Comparison of ENCODE assay signal across 1 cellular context in the genomic region with DNA sequence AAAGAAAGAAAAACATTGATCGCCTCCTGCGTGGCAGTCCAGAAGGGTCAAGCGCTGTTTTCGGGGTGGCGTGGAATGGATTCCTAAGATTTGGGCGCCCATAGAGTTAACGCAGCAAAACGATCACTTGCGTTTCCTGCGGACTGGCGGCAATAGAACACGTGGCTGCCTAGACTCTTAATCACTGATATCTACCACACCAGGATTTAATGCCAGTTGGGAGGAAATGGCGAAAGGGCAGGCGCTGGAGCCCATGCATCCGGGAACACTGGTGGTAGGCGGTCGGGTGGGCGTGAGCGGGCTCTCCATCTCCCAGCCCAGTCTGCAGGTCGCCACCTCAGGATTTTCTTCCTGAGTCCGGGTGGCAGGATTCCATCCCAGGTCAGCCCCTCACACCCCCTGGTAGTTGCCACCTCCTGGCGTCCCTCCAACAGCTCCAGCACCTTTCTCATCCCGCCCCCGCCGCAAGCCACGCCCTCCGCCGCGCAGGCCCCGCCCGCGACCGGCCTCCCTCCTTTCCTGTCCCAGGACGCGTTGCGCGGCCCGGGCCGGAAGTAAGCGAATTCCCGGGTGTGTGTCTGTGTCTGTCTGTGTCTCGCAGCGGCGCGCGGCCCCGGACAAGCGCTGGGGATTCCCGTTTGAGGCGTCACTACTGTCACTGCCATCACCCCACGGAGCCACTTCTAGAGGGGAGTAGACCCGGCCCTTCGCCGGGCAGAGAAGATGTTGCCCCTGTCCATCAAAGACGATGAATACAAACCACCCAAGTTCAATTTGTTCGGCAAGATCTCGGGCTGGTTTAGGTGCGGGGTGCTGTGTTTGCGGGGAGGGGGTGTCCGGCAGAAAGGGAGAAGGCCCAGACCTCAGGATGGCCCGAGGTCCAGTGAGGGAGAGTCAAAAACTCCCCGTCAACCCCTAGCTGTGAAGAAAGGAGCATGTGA.
TF ChIP-seq lines count a peak whose summit lies in the region.

A gene with protein sequence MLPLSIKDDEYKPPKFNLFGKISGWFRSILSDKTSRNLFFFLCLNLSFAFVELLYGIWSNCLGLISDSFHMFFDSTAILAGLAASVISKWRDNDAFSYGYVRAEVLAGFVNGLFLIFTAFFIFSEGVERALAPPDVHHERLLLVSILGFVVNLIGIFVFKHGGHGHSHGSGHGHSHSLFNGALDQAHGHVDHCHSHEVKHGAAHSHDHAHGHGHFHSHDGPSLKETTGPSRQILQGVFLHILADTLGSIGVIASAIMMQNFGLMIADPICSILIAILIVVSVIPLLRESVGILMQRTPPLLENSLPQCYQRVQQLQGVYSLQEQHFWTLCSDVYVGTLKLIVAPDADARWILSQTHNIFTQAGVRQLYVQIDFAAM (plus strand): TSS at position 551 of the 941 bp plus-strand sequence. CDS start 173 bp downstream, at position 724.

TF ChIP-seq in K562, 482 proteins besides CTCF, POLR2A, EP300 and RAD21 (continued from another document and continues in another):
- no peak; the same call in 1 of the 2 replicates for TF ChIP-seq TGIF2 (CRISPR knock-in tag; IDR thresholded peaks at IDR 0.05)
- peak; percentile 88 to 90 for TF ChIP-seq NRF1 (conservative IDR thresholded peaks at IDR 0.05 in 1 of 2, IDR thresholded peaks at IDR 0.05 in 1 of 2)
- TF ChIP-seq CREB1 (IDR thresholded peaks at IDR 0.05), result peak; percentile 14; the same call in 1 of the 2 replicates
- TF ChIP-seq CREB1 (CRISPR knock-in tag; IDR thresholded peaks at IDR 0.05), result no peak; the same call in 1 of the 2 replicates
- peak; percentile 31; the same call in 1 of the 2 replicates for TF ChIP-seq NFRKB (IDR thresholded peaks at IDR 0.05; ENCODE audit: low read depth)
- TF ChIP-seq, protein P1, sequence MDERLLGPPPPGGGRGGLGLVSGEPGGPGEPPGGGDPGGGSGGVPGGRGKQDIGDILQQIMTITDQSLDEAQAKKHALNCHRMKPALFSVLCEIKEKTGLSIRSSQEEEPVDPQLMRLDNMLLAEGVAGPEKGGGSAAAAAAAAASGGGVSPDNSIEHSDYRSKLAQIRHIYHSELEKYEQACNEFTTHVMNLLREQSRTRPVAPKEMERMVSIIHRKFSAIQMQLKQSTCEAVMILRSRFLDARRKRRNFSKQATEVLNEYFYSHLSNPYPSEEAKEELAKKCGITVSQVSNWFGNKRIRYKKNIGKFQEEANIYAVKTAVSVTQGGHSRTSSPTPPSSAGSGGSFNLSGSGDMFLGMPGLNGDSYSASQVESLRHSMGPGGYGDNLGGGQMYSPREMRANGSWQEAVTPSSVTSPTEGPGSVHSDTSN (CRISPR knock-in tag; IDR thresholded peaks at IDR 0.05; ENCODE audit: low read depth), result no peak
- TF ChIP-seq, protein P1 (tag; conservative IDR thresholded peaks at IDR 0.05; ENCODE audit: low read depth), result no peak
- no peak for TF ChIP-seq MAFG (tag; conservative IDR thresholded peaks at IDR 0.05)
- TF ChIP-seq, protein P2, sequence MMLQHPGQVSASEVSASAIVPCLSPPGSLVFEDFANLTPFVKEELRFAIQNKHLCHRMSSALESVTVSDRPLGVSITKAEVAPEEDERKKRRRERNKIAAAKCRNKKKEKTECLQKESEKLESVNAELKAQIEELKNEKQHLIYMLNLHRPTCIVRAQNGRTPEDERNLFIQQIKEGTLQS (IDR thresholded peaks at IDR 0.05), result no peak
- TF ChIP-seq, protein P2 (CRISPR knock-in tag; conservative IDR thresholded peaks at IDR 0.05), result no peak
- TF ChIP-seq TCF7L2 (IDR thresholded peaks at IDR 0.05; ENCODE audit: low read depth, low read length), result no peak
- TF ChIP-seq ZFPM2 (CRISPR knock-in tag; IDR thresholded peaks at IDR 0.05), result no peak
- TF ChIP-seq, protein P3, sequence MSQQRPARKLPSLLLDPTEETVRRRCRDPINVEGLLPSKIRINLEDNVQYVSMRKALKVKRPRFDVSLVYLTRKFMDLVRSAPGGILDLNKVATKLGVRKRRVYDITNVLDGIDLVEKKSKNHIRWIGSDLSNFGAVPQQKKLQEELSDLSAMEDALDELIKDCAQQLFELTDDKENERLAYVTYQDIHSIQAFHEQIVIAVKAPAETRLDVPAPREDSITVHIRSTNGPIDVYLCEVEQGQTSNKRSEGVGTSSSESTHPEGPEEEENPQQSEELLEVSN (IDR thresholded peaks at IDR 0.05; ENCODE audit: borderline replicate concordance in 1 of 2, extremely low read depth in 1 of 2, insufficient read depth in 1 of 2, insufficient read length in 1 of 2, low read depth in 1 of 2, low read length in 1 of 2, poor library complexity in 1 of 2, severe bottlenecking in 1 of 2), result peak; percentile 11 to 23
- TF ChIP-seq, protein P4, sequence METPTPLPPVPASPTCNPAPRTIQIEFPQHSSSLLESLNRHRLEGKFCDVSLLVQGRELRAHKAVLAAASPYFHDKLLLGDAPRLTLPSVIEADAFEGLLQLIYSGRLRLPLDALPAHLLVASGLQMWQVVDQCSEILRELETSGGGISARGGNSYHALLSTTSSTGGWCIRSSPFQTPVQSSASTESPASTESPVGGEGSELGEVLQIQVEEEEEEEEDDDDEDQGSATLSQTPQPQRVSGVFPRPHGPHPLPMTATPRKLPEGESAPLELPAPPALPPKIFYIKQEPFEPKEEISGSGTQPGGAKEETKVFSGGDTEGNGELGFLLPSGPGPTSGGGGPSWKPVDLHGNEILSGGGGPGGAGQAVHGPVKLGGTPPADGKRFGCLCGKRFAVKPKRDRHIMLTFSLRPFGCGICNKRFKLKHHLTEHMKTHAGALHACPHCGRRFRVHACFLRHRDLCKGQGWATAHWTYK (CRISPR knock-in tag; IDR thresholded peaks at IDR 0.05), result peak; percentile 55; the same call in 1 of the 2 replicates
- TF ChIP-seq, protein P5, sequence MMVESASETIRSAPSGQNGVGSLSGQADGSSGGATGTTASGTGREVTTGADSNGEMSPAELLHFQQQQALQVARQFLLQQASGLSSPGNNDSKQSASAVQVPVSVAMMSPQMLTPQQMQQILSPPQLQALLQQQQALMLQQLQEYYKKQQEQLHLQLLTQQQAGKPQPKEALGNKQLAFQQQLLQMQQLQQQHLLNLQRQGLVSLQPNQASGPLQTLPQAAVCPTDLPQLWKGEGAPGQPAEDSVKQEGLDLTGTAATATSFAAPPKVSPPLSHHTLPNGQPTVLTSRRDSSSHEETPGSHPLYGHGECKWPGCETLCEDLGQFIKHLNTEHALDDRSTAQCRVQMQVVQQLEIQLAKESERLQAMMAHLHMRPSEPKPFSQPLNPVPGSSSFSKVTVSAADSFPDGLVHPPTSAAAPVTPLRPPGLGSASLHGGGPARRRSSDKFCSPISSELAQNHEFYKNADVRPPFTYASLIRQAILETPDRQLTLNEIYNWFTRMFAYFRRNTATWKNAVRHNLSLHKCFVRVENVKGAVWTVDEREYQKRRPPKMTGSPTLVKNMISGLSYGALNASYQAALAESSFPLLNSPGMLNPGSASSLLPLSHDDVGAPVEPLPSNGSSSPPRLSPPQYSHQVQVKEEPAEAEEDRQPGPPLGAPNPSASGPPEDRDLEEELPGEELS (CRISPR knock-in tag; IDR thresholded peaks at IDR 0.05; ENCODE audit: borderline replicate concordance), result no peak
- TF ChIP-seq PPARD (CRISPR knock-in tag; IDR thresholded peaks at IDR 0.05), result no peak
- TF ChIP-seq COPS2 (conservative IDR thresholded peaks at IDR 0.05), result no peak
- TF ChIP-seq FOXK2 (conservative IDR thresholded peaks at IDR 0.05 in 1 of 2, IDR thresholded peaks at IDR 0.05 in 1 of 2; ENCODE audit: low read depth in 2 of 2), result peak in 1 of 2 experiments; percentile 38; a peak in 1 of 4 replicates
- no peak for TF ChIP-seq SNRNP70 (optimal IDR thresholded peaks at IDR 0.05; ENCODE audit: low read depth, low read length)
- no peak for TF ChIP-seq SMARCA4 (IDR thresholded peaks at IDR 0.05)
- no peak for TF ChIP-seq TAF15 (IDR thresholded peaks at IDR 0.05; ENCODE audit: low read depth, low read length)
- TF ChIP-seq ETV6 (IDR thresholded peaks at IDR 0.05; ENCODE audit: borderline replicate concordance in 1 of 2, low read depth in 2 of 2, low read length in 1 of 2), result no peak
- no peak for TF ChIP-seq ETV6 (CRISPR knock-in tag; IDR thresholded peaks at IDR 0.05; ENCODE audit: borderline replicate concordance)
- TF ChIP-seq, protein P6, sequence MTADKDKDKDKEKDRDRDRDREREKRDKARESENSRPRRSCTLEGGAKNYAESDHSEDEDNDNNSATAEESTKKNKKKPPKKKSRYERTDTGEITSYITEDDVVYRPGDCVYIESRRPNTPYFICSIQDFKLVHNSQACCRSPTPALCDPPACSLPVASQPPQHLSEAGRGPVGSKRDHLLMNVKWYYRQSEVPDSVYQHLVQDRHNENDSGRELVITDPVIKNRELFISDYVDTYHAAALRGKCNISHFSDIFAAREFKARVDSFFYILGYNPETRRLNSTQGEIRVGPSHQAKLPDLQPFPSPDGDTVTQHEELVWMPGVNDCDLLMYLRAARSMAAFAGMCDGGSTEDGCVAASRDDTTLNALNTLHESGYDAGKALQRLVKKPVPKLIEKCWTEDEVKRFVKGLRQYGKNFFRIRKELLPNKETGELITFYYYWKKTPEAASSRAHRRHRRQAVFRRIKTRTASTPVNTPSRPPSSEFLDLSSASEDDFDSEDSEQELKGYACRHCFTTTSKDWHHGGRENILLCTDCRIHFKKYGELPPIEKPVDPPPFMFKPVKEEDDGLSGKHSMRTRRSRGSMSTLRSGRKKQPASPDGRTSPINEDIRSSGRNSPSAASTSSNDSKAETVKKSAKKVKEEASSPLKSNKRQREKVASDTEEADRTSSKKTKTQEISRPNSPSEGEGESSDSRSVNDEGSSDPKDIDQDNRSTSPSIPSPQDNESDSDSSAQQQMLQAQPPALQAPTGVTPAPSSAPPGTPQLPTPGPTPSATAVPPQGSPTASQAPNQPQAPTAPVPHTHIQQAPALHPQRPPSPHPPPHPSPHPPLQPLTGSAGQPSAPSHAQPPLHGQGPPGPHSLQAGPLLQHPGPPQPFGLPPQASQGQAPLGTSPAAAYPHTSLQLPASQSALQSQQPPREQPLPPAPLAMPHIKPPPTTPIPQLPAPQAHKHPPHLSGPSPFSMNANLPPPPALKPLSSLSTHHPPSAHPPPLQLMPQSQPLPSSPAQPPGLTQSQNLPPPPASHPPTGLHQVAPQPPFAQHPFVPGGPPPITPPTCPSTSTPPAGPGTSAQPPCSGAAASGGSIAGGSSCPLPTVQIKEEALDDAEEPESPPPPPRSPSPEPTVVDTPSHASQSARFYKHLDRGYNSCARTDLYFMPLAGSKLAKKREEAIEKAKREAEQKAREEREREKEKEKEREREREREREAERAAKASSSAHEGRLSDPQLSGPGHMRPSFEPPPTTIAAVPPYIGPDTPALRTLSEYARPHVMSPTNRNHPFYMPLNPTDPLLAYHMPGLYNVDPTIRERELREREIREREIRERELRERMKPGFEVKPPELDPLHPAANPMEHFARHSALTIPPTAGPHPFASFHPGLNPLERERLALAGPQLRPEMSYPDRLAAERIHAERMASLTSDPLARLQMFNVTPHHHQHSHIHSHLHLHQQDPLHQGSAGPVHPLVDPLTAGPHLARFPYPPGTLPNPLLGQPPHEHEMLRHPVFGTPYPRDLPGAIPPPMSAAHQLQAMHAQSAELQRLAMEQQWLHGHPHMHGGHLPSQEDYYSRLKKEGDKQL (CRISPR knock-in tag; IDR thresholded peaks at IDR 0.05; ENCODE audit: borderline replicate concordance), result no peak
- no peak for TF ChIP-seq RBM17 (IDR thresholded peaks at IDR 0.05; ENCODE audit: borderline replicate concordance, low read depth, low read length)
- no peak for TF ChIP-seq DNMT1 (IDR thresholded peaks at IDR 0.05)
- TF ChIP-seq KDM5B (IDR thresholded peaks at IDR 0.05; ENCODE audit: insufficient replicate concordance, low read depth, low read length), result peak; percentile 13
- TF ChIP-seq, protein P7, sequence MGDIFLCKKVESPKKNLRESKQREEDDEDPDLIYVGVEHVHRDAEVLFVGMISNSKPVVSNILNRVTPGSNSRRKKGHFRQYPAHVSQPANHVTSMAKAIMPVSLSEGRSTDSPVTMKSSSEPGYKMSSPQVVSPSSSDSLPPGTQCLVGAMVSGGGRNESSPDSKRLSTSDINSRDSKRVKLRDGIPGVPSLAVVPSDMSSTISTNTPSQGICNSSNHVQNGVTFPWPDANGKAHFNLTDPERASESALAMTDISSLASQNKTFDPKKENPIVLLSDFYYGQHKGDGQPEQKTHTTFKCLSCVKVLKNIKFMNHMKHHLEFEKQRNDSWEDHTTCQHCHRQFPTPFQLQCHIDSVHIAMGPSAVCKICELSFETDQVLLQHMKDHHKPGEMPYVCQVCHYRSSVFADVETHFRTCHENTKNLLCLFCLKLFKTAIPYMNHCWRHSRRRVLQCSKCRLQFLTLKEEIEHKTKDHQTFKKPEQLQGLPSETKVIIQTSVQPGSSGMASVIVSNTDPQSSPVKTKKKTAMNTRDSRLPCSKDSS (IDR thresholded peaks at IDR 0.05; ENCODE audit: low read depth, partially characterized antibody), result no peak
- no peak for TF ChIP-seq ZNF79 (CRISPR knock-in tag; IDR thresholded peaks at IDR 0.05; ENCODE audit: low read depth)
- no peak for TF ChIP-seq SETDB1 (IDR thresholded peaks at IDR 0.05; ENCODE audit: low read length)
- TF ChIP-seq, protein P8, sequence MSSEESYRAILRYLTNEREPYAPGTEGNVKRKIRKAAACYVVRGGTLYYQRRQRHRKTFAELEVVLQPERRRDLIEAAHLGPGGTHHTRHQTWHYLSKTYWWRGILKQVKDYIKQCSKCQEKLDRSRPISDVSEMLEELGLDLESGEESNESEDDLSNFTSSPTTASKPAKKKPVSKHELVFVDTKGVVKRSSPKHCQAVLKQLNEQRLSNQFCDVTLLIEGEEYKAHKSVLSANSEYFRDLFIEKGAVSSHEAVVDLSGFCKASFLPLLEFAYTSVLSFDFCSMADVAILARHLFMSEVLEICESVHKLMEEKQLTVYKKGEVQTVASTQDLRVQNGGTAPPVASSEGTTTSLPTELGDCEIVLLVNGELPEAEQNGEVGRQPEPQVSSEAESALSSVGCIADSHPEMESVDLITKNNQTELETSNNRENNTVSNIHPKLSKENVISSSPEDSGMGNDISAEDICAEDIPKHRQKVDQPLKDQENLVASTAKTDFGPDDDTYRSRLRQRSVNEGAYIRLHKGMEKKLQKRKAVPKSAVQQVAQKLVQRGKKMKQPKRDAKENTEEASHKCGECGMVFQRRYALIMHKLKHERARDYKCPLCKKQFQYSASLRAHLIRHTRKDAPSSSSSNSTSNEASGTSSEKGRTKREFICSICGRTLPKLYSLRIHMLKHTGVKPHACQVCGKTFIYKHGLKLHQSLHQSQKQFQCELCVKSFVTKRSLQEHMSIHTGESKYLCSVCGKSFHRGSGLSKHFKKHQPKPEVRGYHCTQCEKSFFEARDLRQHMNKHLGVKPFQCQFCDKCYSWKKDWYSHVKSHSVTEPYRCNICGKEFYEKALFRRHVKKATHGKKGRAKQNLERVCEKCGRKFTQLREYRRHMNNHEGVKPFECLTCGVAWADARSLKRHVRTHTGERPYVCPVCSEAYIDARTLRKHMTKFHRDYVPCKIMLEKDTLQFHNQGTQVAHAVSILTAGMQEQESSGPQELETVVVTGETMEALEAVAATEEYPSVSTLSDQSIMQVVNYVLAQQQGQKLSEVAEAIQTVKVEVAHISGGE (CRISPR knock-in tag; IDR thresholded peaks at IDR 0.05), result peak in 1 of 3 experiments; percentile 49; a peak in 2 of 6 replicates
- no peak for TF ChIP-seq ZNF583 (CRISPR knock-in tag; IDR thresholded peaks at IDR 0.05)
- TF ChIP-seq ELF1 (tag; IDR thresholded peaks at IDR 0.05), result peak; percentile 78
- no peak; the same call in 1 of the 2 replicates for TF ChIP-seq MBD2 (IDR thresholded peaks at IDR 0.05; ENCODE audit: borderline replicate concordance, low read depth)
